Comparison of ENCODE assay signal across 13 cellular contexts in genomic region chr9:7342229-7342628, GRCh38.
A peak's percentile ranks its signal among the peaks of the same experiment; 100 is the strongest.
DNase-seq lines count a peak whose midpoint lies in the region; ATAC-seq and TF ChIP-seq lines count a peak whose summit lies in the region.
"Had no signal": no experiment of that assay in that cellular context is flagged by ENCODE, and none has a peak within 500 bp of the region (broad histone marks: within the 10 kb centered on the region; RNA-seq: fewer than 3 reads in every experiment).

No MANE protein-coding gene starts in this region.

- H3K9me3 Mint-ChIP-seq in type B pancreatic cell = peaks cover 4% of the 10 kb centered on the region
- no peaks in the 10 kb centered on the region for H3K9me3 Mint-ChIP-seq in activated CD8-positive, alpha-beta memory T cell treated with anti-CD3 and anti-CD28 coated beads, Interleukin-2, amount 10 ng/mL, durations not matched to agents 7 days and 5 days (ENCODE audit: low read depth)
- H3K9me3 Mint-ChIP-seq: activated T-cell treated with anti-CD3 and anti-CD28 coated beads, Interleukin-2, amount 50 U/mL, for 24 hours; HFFc6 had no signal

- H3K36me3 Mint-ChIP-seq in type B pancreatic cell = no peaks in the 10 kb centered on the region
- H3K36me3 Mint-ChIP-seq in activated CD8-positive, alpha-beta memory T cell treated with anti-CD3 and anti-CD28 coated beads, Interleukin-2, amount 10 ng/mL, durations not matched to agents 7 days and 5 days = no peaks in the 10 kb centered on the region

- H3K27ac ChIP-seq in OCI-LY3 (ENCODE audit: low read length) = no peak overlapping the region
- H3K27ac ChIP-seq in PC-3 (ENCODE audit: low read length) = no peak overlapping the region
- H3K27ac ChIP-seq: parathyroid adenoma had no signal

- no peak overlapping the region for H3K9ac ChIP-seq in OCI-LY3 (ENCODE audit: low read length)
- no peak overlapping the region for H3K9ac ChIP-seq in PC-3 (ENCODE audit: low read length)
- H3K9ac ChIP-seq: parathyroid adenoma had no signal

- no peak overlapping the region for H2AFZ ChIP-seq in OCI-LY3 (ENCODE audit: low read depth, low read length)
- H2AFZ ChIP-seq in PC-3 (ENCODE audit: low read length) = no peak overlapping the region
- H2AFZ ChIP-seq: parathyroid adenoma had no signal

- H3K4me1 Mint-ChIP-seq in type B pancreatic cell (ENCODE audit: unreplicated experiment) = peaks cover 4% of the 10 kb centered on the region
- no peaks in the 10 kb centered on the region for H3K4me1 Mint-ChIP-seq in activated CD8-positive, alpha-beta memory T cell treated with anti-CD3 and anti-CD28 coated beads, Interleukin-2, amount 10 ng/mL, durations not matched to agents 7 days and 5 days

- CTCF ChIA-PET in activated CD8-positive, alpha-beta memory T cell treated with anti-CD3 and anti-CD28 coated beads, Interleukin-2, amount 10 ng/mL, durations not matched to agents 7 days and 5 days (lab: Charles Lee) = no interaction called here
- CTCF ChIA-PET in PC-3 (lab: Charles Lee) = no interaction called here

- no peaks in the 10 kb centered on the region for H3K27me3 Mint-ChIP-seq in type B pancreatic cell
- peaks cover 32% of the 10 kb centered on the region for H3K27me3 Mint-ChIP-seq in activated CD8-positive, alpha-beta memory T cell treated with anti-CD3 and anti-CD28 coated beads, Interleukin-2, amount 10 ng/mL, durations not matched to agents 7 days and 5 days

- peaks cover 11% of the 10 kb centered on the region for H3K4me1 ChIP-seq in OCI-LY3 (ENCODE audit: low read length)
- H3K4me1 ChIP-seq in PC-3 (ENCODE audit: insufficient read depth, low read length) = no peaks in the 10 kb centered on the region
- H3K4me1 ChIP-seq: parathyroid adenoma had no signal

- TF ChIP-seq CTCF in OCI-LY3 (IDR thresholded peaks at IDR 0.05; ENCODE audit: low read depth, low read length) (peak; percentile 26), type B pancreatic cell (conservative IDR thresholded peaks at IDR 0.05) (peak; percentile 16), PC-3 (conservative IDR thresholded peaks at IDR 0.05; ENCODE audit: low read depth, low read length) (no peak)

- H3K79me2 ChIP-seq in OCI-LY3 (ENCODE audit: low read length) (no peaks in the 10 kb centered on the region), PC-3 (ENCODE audit: low read length) (no peaks in the 10 kb centered on the region)
- H3K79me2 ChIP-seq: parathyroid adenoma had no signal

- DNase-seq in Right ventricle myocardium superior (no peak), left cardiac atrium (no peak), type B pancreatic cell (ENCODE audit: extremely low spot score, unreplicated experiment) (no peak), SW480 (ENCODE audit: low spot score) (no peak), PC-3 (no peak)
- no peak for DNase-seq in activated CD8-positive, alpha-beta memory T cell treated with anti-CD3 and anti-CD28 coated beads, Interleukin-2, amount 10 ng/mL, durations not matched to agents 7 days and 5 days
- DNase-seq: activated T-cell treated with anti-CD3 and anti-CD28 coated beads, Interleukin-2, amount 50 U/mL, for 24 hours; foreskin melanocyte; HFFc6; substantia nigra had no signal

- no peaks in the 10 kb centered on the region for H3K36me3 ChIP-seq in OCI-LY3 (replicated peaks; ENCODE audit: low read depth, low read length)
- H3K36me3 ChIP-seq in PC-3 (ENCODE audit: low read depth, low read length) = no peaks in the 10 kb centered on the region

- H3K9me3 ChIP-seq in OCI-LY3 (ENCODE audit: insufficient read depth, low read length) = no peaks in the 10 kb centered on the region
- H3K9me3 ChIP-seq in PC-3 (ENCODE audit: low read length) = no peaks in the 10 kb centered on the region

- no peak overlapping the region for H3K27ac Mint-ChIP-seq in type B pancreatic cell
- H3K27ac Mint-ChIP-seq in activated CD8-positive, alpha-beta memory T cell treated with anti-CD3 and anti-CD28 coated beads, Interleukin-2, amount 10 ng/mL, durations not matched to agents 7 days and 5 days = no peak overlapping the region
- H3K27ac Mint-ChIP-seq: activated T-cell treated with anti-CD3 and anti-CD28 coated beads, Interleukin-2, amount 50 U/mL, for 24 hours; HFFc6 had no signal

- H4K20me1 ChIP-seq in OCI-LY3 (ENCODE audit: insufficient read depth, low read length) (no peaks in the 10 kb centered on the region; the same call in 1 of the 2 replicates), PC-3 (ENCODE audit: low read length) (no peaks in the 10 kb centered on the region)

- intact Hi-C loops in Right ventricle myocardium superior (cut with DNase I) = no loop called here
- intact Hi-C loops in left cardiac atrium (cut with DNase I) = no loop called here
- intact Hi-C loops in PC-3 (cut with micrococcal nuclease) = no loop called here

- POLR2A ChIA-PET in PC-3 (lab: Charles Lee; ENCODE audit: unreplicated experiment) = no interaction called here

- ATAC-seq in Right ventricle myocardium superior (ENCODE audit: poor library complexity) = peak; percentile 25
- no peak for ATAC-seq in left cardiac atrium
- ATAC-seq in HG02885 (IDR thresholded peaks at IDR 0.05; ENCODE audit: poor library complexity, unreplicated experiment) = peak; percentile 91
- no peak for ATAC-seq in activated CD8-positive, alpha-beta memory T cell treated with anti-CD3 and anti-CD28 coated beads, Interleukin-2, amount 10 ng/mL, durations not matched to agents 7 days and 5 days
- no peak for ATAC-seq in PC-3

- peaks cover 69% of the 10 kb centered on the region for H3K27me3 ChIP-seq in OCI-LY3 (ENCODE audit: low read depth, low read length)
- no peaks in the 10 kb centered on the region for H3K27me3 ChIP-seq in PC-3 (ENCODE audit: low read length)

- H3K4me2 ChIP-seq in OCI-LY3 (ENCODE audit: low read length) (no peak overlapping the region), PC-3 (ENCODE audit: low read length) (no peak overlapping the region)

- no TSS peak for BruUV-seq in PC-3 (replicated peaks; lab: Mats Ljungman, UMichigan)

- H3K4me3 Mint-ChIP-seq in type B pancreatic cell = no peak overlapping the region
- H3K4me3 Mint-ChIP-seq in activated CD8-positive, alpha-beta memory T cell treated with anti-CD3 and anti-CD28 coated beads, Interleukin-2, amount 10 ng/mL, durations not matched to agents 7 days and 5 days = no peak overlapping the region
- H3K4me3 Mint-ChIP-seq: activated T-cell treated with anti-CD3 and anti-CD28 coated beads, Interleukin-2, amount 50 U/mL, for 24 hours; HFFc6 had no signal

- H3K4me3 ChIP-seq in OCI-LY3 (ENCODE audit: low read length) (no peak overlapping the region), PC-3 (ENCODE audit: low read length) (no peak overlapping the region)

- H3F3A ChIP-seq in PC-3 (ENCODE audit: low read length, unreplicated experiment) = no peaks in the 10 kb centered on the region

- no peaks in the 10 kb centered on the region for H3K9me2 ChIP-seq in PC-3 (replicated peaks; ENCODE audit: low read length)

Comparison
In these comparisons a context has a peak if more than half of its experiments do, and no peak if none do; other contexts are left out.
1. ATAC-seq: peak in Right ventricle myocardium superior (single experiment) and HG02885 (single experiment); none in left cardiac atrium (0 of 2), activated CD8-positive, alpha-beta memory T cell treated with anti-CD3 and anti-CD28 coated beads, Interleukin-2, amount 10 ng/mL, durations not matched to agents 7 days and 5 days (single experiment) and PC-3 (single experiment).